In the genomic region with DNA sequence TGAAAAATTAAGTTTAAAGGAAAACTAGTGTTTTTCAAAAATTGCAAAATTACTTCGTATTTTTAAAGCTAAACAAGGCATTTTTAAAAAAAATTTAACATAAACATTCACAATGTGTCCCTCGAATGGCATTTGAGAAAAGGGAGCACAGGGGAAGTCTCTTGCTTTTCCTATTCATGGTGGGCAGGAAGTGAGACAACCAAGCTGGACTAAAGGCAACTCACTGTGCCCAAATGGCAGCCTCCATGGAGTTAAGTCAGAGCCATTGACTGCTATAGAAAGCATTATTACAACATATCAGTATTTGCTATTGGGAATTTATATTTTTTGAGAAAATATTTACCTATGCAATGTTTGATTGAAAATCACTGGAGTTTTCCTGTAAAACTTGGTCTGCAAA, we compare ENCODE assay signal across 1 cellular context.
TF ChIP-seq lines count a peak whose summit lies in the region.

No MANE protein-coding gene starts in this region.

TF ChIP-seq in SK-N-SH treated with all-trans-retinoic acid at 6 μM for 48 hours, 23 proteins besides CTCF, POLR2A, EP300 and RAD21 (continued from another document):
- TF ChIP-seq, protein P1, sequence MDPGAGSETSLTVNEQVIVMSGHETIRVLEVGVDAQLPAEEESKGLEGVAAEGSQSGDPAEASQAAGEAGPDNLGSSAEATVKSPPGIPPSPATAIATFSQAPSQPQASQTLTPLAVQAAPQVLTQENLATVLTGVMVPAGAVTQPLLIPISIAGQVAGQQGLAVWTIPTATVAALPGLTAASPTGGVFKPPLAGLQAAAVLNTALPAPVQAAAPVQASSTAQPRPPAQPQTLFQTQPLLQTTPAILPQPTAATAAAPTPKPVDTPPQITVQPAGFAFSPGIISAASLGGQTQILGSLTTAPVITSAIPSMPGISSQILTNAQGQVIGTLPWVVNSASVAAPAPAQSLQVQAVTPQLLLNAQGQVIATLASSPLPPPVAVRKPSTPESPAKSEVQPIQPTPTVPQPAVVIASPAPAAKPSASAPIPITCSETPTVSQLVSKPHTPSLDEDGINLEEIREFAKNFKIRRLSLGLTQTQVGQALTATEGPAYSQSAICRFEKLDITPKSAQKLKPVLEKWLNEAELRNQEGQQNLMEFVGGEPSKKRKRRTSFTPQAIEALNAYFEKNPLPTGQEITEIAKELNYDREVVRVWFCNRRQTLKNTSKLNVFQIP (CRISPR knock-in tag; IDR thresholded peaks at IDR 0.05; ENCODE audit: borderline replicate concordance, low read depth), result no peak
- no peak for TF ChIP-seq ZNF70 (CRISPR knock-in tag; IDR thresholded peaks at IDR 0.05)
- no peak for TF ChIP-seq TCF4 (CRISPR knock-in tag; IDR thresholded peaks at IDR 0.05; ENCODE audit: borderline replicate concordance)
- no peak for TF ChIP-seq PATZ1 (CRISPR knock-in tag; IDR thresholded peaks at IDR 0.05; ENCODE audit: borderline replicate concordance)
- no peak for TF ChIP-seq TOX (CRISPR knock-in tag; IDR thresholded peaks at IDR 0.05; ENCODE audit: borderline replicate concordance)
- no peak for TF ChIP-seq CSRNP3 (CRISPR knock-in tag; IDR thresholded peaks at IDR 0.05)
- no peak for TF ChIP-seq ZC3H10 (CRISPR knock-in tag; IDR thresholded peaks at IDR 0.05)
